Comparison of ENCODE assay signal across 11 cellular contexts in genomic region chr13:26022538-26023292, GRCh38. TPM values are rescaled to one million over a fixed set of nuclear protein-coding genes. Genes with fewer than 3 reads are reported as not detected.
DNase-seq lines count a peak whose midpoint lies in the region; ATAC-seq and TF ChIP-seq lines count a peak whose summit lies in the region.
"Had no signal": no experiment of that assay in that cellular context is flagged by ENCODE, and none has a peak within 500 bp of the region (broad histone marks: within the 10 kb centered on the region; RNA-seq: fewer than 3 reads in every experiment).

No MANE protein-coding gene starts in this region.

- H3K4me3 ChIP-seq in adipocyte (ENCODE audit: low read length), result no peak overlapping the region
- H3K4me3 ChIP-seq in hepatocyte, result no peak overlapping the region
- no peak overlapping the region for H3K4me3 ChIP-seq in upper lobe of left lung
- H3K4me3 ChIP-seq in effector memory CD4-positive, alpha-beta T cell (ENCODE audit: insufficient read depth, low read depth, low read length, poor library complexity, severe bottlenecking), result no peak overlapping the region
- H3K4me3 ChIP-seq in CD8-positive, alpha-beta T cell (ENCODE audit: low read depth, low read length), result no peak overlapping the region
- H3K4me3 ChIP-seq: A549 had no signal

- H3K27me3 ChIP-seq in adipocyte (replicated peaks; ENCODE audit: control insufficient read depth, insufficient read depth, low read length), result peaks cover 9% of the 10 kb centered on the region
- no peaks in the 10 kb centered on the region for H3K27me3 ChIP-seq in hepatocyte
- no peaks in the 10 kb centered on the region for H3K27me3 ChIP-seq in upper lobe of left lung
- no peaks in the 10 kb centered on the region for H3K27me3 ChIP-seq in effector memory CD4-positive, alpha-beta T cell (replicated peaks; ENCODE audit: control insufficient read depth, insufficient read depth, low read length, poor library complexity, severe bottlenecking)
- no peaks in the 10 kb centered on the region for H3K27me3 ChIP-seq in CD8-positive, alpha-beta T cell (ENCODE audit: insufficient read depth, low read length)

- no peak for TF ChIP-seq POLR2A in upper lobe of left lung (IDR thresholded peaks at IDR 0.05)

- TF ChIP-seq CTCF in hepatocyte (IDR thresholded peaks at IDR 0.05; ENCODE audit: poor library complexity) (no peak), upper lobe of left lung (IDR thresholded peaks at IDR 0.05) (no peak), GM13976 (IDR thresholded peaks at IDR 0.05; ENCODE audit: borderline replicate concordance, control extremely low read depth, extremely low read depth, insufficient read depth, missing control alignments) (no peak)
- no peak for TF ChIP-seq CTCF in CD8-positive, alpha-beta T cell (IDR thresholded peaks at IDR 0.05)

- H3K9me3 ChIP-seq in adipocyte (ENCODE audit: control insufficient read depth, low read length), result no peaks in the 10 kb centered on the region
- no peaks in the 10 kb centered on the region for H3K9me3 ChIP-seq in hepatocyte (ENCODE audit: low read depth)
- H3K9me3 ChIP-seq in upper lobe of left lung, result no peaks in the 10 kb centered on the region
- no peaks in the 10 kb centered on the region for H3K9me3 ChIP-seq in effector memory CD4-positive, alpha-beta T cell (ENCODE audit: control insufficient read depth, low read length)
- H3K9me3 ChIP-seq in CD8-positive, alpha-beta T cell (ENCODE audit: low read length), result no peaks in the 10 kb centered on the region
- H3K9me3 ChIP-seq: A549 had no signal

- H3K36me3 ChIP-seq in adipocyte (ENCODE audit: control insufficient read depth, insufficient read depth, low read length, severe bottlenecking) (no peaks in the 10 kb centered on the region), hepatocyte (replicated peaks; ENCODE audit: insufficient read depth, low read depth) (no peaks in the 10 kb centered on the region), upper lobe of left lung (no peaks in the 10 kb centered on the region)
- no peaks in the 10 kb centered on the region for H3K36me3 ChIP-seq in effector memory CD4-positive, alpha-beta T cell (ENCODE audit: control insufficient read depth, insufficient read depth, low read length)
- H3K36me3 ChIP-seq in CD8-positive, alpha-beta T cell (ENCODE audit: insufficient read depth, low read length), result peaks cover 13% of the 10 kb centered on the region

- in situ Hi-C loops in GM13976 (cut with MboI; ENCODE audit: low sequenced_read_pairs, unreplicated experiment), result no loop called here

- ATAC-seq in upper lobe of left lung (ENCODE audit: low FRiP score in 2 of 2), result peak; percentile 57 to 79
- ATAC-seq in CD8-positive, alpha-beta T cell, result no peak

- peaks cover 13% of the 10 kb centered on the region for H3K4me1 Mint-ChIP-seq in CD8-positive, alpha-beta T cell (ENCODE audit: low read depth)

- H3K27ac ChIP-seq in hepatocyte (no peak overlapping the region), upper lobe of left lung (peak overlapping the region in 1 of 4 donors; percentile 60)
- H3K27ac ChIP-seq in effector memory CD4-positive, alpha-beta T cell (ENCODE audit: insufficient read depth, low read length, poor library complexity, severe bottlenecking), result no peak overlapping the region
- no peak overlapping the region for H3K27ac ChIP-seq in CD8-positive, alpha-beta T cell (ENCODE audit: low read depth, low read length)
- H3K27ac ChIP-seq: A549 had no signal

- POLR2A ChIA-PET in CD8-positive, alpha-beta T cell (lab: Charles Lee), result no interaction called here

- H2AFZ ChIP-seq in hepatocyte, result no peak overlapping the region

- H3K4me2 ChIP-seq in hepatocyte, result no peak overlapping the region
- H3K4me2 ChIP-seq: A549 had no signal

- H3K36me3 Mint-ChIP-seq in CD8-positive, alpha-beta T cell, result peaks cover 27% of the 10 kb centered on the region

- no peaks in the 10 kb centered on the region for H3K9me2 ChIP-seq in hepatocyte (replicated peaks; ENCODE audit: insufficient read depth)

- DNase-seq in NCI-H2029 (lab: John Stamatoyannopoulos, UW), result peak; percentile 64
- no peak for DNase-seq in NCI-H2029 treated with DMSO at 0.1 percent for 48 hours (lab: John Stamatoyannopoulos, UW)
- DNase-seq in adipocyte (ENCODE audit: low read depth), result peak; percentile 93
- peak; percentile 80 for DNase-seq in hepatocyte (ENCODE audit: low spot score)
- DNase-seq in upper lobe of left lung, result peak; percentile 59 to 89
- DNase-seq in GM13976 (ENCODE audit: low spot score), result no peak
- DNase-seq in effector memory CD4-positive, alpha-beta T cell, result no peak
- no peak for DNase-seq in CD8-positive, alpha-beta T cell
- DNase-seq: stimulated activated CD4-positive, alpha-beta T cell treated with anti-CD3 and anti-CD28 coated beads, Interleukin-4, amount 100 ng/mL, for 1 hour had no signal

- peaks cover 51% of the 10 kb centered on the region for H3K4me1 ChIP-seq in adipocyte (ENCODE audit: control insufficient read depth, insufficient read depth, low read length)
- peaks cover 16% of the 10 kb centered on the region for H3K4me1 ChIP-seq in hepatocyte (ENCODE audit: insufficient read depth)
- H3K4me1 ChIP-seq in upper lobe of left lung, result peaks cover 0 to 41% (median 10%) of the 10 kb centered on the region in 4 donors
- no peaks in the 10 kb centered on the region for H3K4me1 ChIP-seq in effector memory CD4-positive, alpha-beta T cell (ENCODE audit: control insufficient read depth, insufficient read depth, low read length, poor library complexity, severe bottlenecking)
- H3K4me1 ChIP-seq in CD8-positive, alpha-beta T cell (ENCODE audit: insufficient read depth, low read length), result peaks cover 7% of the 10 kb centered on the region
- H3K4me1 ChIP-seq: A549 had no signal

- H3K9ac ChIP-seq in adipocyte (ENCODE audit: low read length), result no peak overlapping the region

- no peaks in the 10 kb centered on the region for H3K9me3 Mint-ChIP-seq in CD8-positive, alpha-beta T cell
- H3K9me3 Mint-ChIP-seq: T-helper 1 cell treated with Interleukin-12 subunit alpha and Interleukin-12 subunit beta and Interleukin-4 antibody, amounts not matched to agents 30 μg/mL and 1 μg/mL, for 36 hours had no signal

- H3K79me2 ChIP-seq in hepatocyte, result no peaks in the 10 kb centered on the region

- CTCF ChIA-PET in CD8-positive, alpha-beta T cell (lab: Charles Lee), result no interaction called here

- H3K27me3 Mint-ChIP-seq in CD8-positive, alpha-beta T cell (ENCODE audit: low read depth), result no peaks in the 10 kb centered on the region

- H4K20me1 ChIP-seq in hepatocyte (ENCODE audit: insufficient read depth, poor library complexity, severe bottlenecking), result no peaks in the 10 kb centered on the region

- no peak overlapping the region for H3K4me3 Mint-ChIP-seq in CD8-positive, alpha-beta T cell
- H3K4me3 Mint-ChIP-seq: T-helper 1 cell treated with Interleukin-12 subunit alpha and Interleukin-12 subunit beta and Interleukin-4 antibody, amounts not matched to agents 30 μg/mL and 1 μg/mL, for 36 hours had no signal

- H3K27ac Mint-ChIP-seq in CD8-positive, alpha-beta T cell, result no peak overlapping the region
- H3K27ac Mint-ChIP-seq: T-helper 1 cell treated with Interleukin-12 subunit alpha and Interleukin-12 subunit beta and Interleukin-4 antibody, amounts not matched to agents 30 μg/mL and 1 μg/mL, for 36 hours had no signal

- WGBS in hepatocyte (ENCODE audit: low lambda C conversion rate, missing lambda C conversion rate), result 55% methylated on average over 13 of the region's 13 CpGs
- WGBS in upper lobe of left lung, 2 donors, result 52 to 61% methylated on average over 12 to 13 of the region's 13 CpGs

- no peak for TF ChIP-seq EP300 in upper lobe of left lung (IDR thresholded peaks at IDR 0.05)

- intact Hi-C loops in CD8-positive, alpha-beta T cell (cut with DNase I, micrococcal nuclease), result no loop called here

RNA-seq across cellular contexts. Expression of gene SHISA2, which starts 29.1 kb away (rescaled TPM):
- 1.8 and 2.8 TPM in 2 replicates for total RNA-seq in hepatocyte
- polyA plus RNA-seq in hepatocyte, result 1.0 and 1.1 TPM in 2 replicates
- total RNA-seq in upper lobe of left lung, result 10 to 100 TPM in 4 of 6 donors, 1 to 10 TPM in 2; 7.3 to 19.9 (median 13.4) TPM
- total RNA-seq in CD8-positive, alpha-beta T cell, result 1 to 10 TPM; 6.4 to 6.8 TPM
- polyA plus RNA-seq: A549 had no signal

Comparison
In these comparisons a context has a peak if more than half of its experiments do, and no peak if none do; other contexts are left out.
1. DNase-seq: peak in NCI-H2029 (single experiment), adipocyte (single experiment), hepatocyte (single experiment) and upper lobe of left lung (2 of 2); none in NCI-H2029 treated with DMSO at 0.1 percent for 48 hours (single experiment), GM13976 (single experiment), effector memory CD4-positive, alpha-beta T cell (0 of 3) and CD8-positive, alpha-beta T cell (0 of 7).